ENCODE assay signal across 1 cellular context in the genomic region with DNA sequence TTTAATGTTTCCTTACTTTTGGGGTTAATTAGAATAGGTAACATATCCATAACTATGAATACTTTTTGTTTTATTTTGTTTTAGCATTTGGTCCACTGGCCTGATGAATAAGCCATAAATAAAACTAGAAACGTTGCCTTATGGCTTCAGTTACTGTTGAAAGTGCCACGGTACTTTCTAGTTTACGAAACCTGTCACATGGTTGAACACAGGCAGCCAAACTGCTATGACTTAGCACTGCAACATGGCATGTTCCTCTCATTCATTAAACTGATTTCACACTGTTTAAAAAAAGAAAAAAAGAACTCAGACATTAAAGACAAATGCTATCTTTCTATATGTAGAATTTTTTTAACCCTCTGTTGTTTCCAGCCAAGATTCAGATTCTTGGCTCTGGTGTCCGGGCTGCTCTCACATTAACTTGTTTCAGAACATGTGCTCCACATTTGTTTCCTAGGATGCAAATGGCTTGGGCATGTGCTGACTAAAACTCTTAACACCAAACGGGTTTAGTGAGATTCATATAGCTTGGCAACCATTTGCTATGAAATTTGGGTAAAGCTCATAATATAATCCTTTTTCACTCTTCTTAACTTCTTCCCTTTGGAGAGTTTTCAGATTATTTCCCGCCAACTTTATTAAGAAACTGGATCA.
TF ChIP-seq lines count a peak whose summit lies in the region.

No MANE protein-coding gene starts in this region.

TF ChIP-seq in GM12878, 131 proteins besides CTCF, POLR2A, EP300 and RAD21 (continued from another document):
- TF ChIP-seq, protein P1, sequence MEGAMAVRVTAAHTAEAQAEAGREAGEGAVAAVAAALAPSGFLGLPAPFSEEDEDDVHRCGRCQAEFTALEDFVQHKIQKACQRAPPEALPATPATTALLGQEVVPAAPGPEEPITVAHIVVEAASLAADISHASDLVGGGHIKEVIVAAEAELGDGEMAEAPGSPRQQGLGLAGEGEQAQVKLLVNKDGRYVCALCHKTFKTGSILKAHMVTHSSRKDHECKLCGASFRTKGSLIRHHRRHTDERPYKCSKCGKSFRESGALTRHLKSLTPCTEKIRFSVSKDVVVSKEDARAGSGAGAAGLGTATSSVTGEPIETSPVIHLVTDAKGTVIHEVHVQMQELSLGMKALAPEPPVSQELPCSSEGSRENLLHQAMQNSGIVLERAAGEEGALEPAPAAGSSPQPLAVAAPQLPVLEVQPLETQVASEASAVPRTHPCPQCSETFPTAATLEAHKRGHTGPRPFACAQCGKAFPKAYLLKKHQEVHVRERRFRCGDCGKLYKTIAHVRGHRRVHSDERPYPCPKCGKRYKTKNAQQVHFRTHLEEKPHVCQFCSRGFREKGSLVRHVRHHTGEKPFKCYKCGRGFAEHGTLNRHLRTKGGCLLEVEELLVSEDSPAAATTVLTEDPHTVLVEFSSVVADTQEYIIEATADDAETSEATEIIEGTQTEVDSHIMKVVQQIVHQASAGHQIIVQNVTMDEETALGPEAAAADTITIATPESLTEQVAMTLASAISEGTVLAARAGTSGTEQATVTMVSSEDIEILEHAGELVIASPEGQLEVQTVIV (IDR thresholded peaks at IDR 0.05; ENCODE audit: borderline replicate concordance, partially characterized antibody): no peak
- no peak for TF ChIP-seq ZNF274 (IDR thresholded peaks at IDR 0.05; ENCODE audit: insufficient read depth, insufficient read length)
